In the genomic region with DNA sequence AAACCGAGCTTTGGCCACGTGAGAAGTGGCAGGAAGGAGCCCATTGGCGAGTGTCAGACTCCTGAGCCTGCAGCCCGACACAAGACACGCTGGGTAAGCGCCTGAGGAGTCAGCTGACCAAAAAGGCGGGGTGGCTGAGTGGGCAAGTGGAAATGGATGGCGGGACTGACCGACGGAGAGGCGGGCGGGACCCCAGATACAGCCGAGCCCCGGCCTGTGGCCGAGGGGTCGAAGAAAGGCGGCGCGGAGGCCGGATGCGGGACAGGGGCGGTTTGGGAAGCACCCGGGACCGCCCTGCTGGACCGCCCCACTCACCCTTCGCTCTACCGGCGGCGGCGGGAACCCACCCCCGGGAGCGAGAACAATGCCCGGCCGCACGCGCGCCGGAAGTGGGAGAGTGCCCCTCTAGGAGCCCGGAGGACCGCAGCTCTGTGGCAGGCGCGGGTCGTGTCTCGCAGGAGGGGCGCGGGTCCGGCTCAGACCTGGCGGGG, we compare ENCODE assay signal across 8 cellular contexts. TPM values are rescaled to one million over a fixed set of nuclear protein-coding genes. Genes with fewer than 3 reads are reported as not detected.
DNase-seq lines count a peak whose midpoint lies in the region; ATAC-seq, FAIRE-seq and TF ChIP-seq lines count a peak whose summit lies in the region.

No MANE protein-coding gene starts in this region.

- no peaks in the 10 kb centered on the region for H3K27me3 ChIP-seq in astrocyte (ENCODE audit: insufficient read depth, low read length)
- no peaks in the 10 kb centered on the region for H3K27me3 ChIP-seq in iPS-15b (ENCODE audit: control insufficient read depth, insufficient read depth, low read length)
- no peaks in the 10 kb centered on the region for H3K27me3 ChIP-seq in MM.1S (replicated peaks; ENCODE audit: insufficient read depth, low read length)

- H3K4me2 ChIP-seq in astrocyte (ENCODE audit: low read length), result peak overlapping the region; percentile 82
- no peak overlapping the region for H3K4me2 ChIP-seq in MM.1S (ENCODE audit: low read depth, low read length)

- H3F3A ChIP-seq in MM.1S (ENCODE audit: insufficient read depth, low read length), result no peaks in the 10 kb centered on the region

- H3K4me3 ChIP-seq in GM08714 (ENCODE audit: low read length) (peak overlapping the region; percentile 48; the same call in 1 of the 2 replicates), astrocyte (ENCODE audit: insufficient read depth, low read depth, low read length) (peak overlapping the region; percentile 44), iPS-15b (ENCODE audit: low read depth, low read length) (peak overlapping the region; percentile 18), MM.1S (ENCODE audit: low read length) (no peak overlapping the region)

- H3K4me1 ChIP-seq in astrocyte (ENCODE audit: insufficient read depth, low read length) (peaks cover 3% of the 10 kb centered on the region), iPS-15b (ENCODE audit: control insufficient read depth, insufficient read depth, low read length) (no peaks in the 10 kb centered on the region), MM.1S (ENCODE audit: low read length) (no peaks in the 10 kb centered on the region)

- peaks cover 2% of the 10 kb centered on the region for H3K36me3 Mint-ChIP-seq in T-helper 17 cell (ENCODE audit: low read depth)
- peaks cover 44% of the 10 kb centered on the region for H3K36me3 Mint-ChIP-seq in astrocyte (ENCODE audit: low read depth, unreplicated experiment)

- H3K4me3 Mint-ChIP-seq in T-helper 17 cell (peak overlapping the region; percentile 94), astrocyte (ENCODE audit: unreplicated experiment) (no peak overlapping the region)

- H3K36me3 ChIP-seq in astrocyte (ENCODE audit: insufficient read depth, low read length) (peaks cover 6% of the 10 kb centered on the region), iPS-15b (ENCODE audit: control insufficient read depth, insufficient read depth, low read length) (peaks cover 2% of the 10 kb centered on the region), MM.1S (replicated peaks; ENCODE audit: insufficient read depth, low read length) (no peaks in the 10 kb centered on the region)

- H3K9ac ChIP-seq in astrocyte (ENCODE audit: low read length) (peak overlapping the region; percentile 67), iPS-15b (ENCODE audit: low read depth, low read length) (no peak overlapping the region), MM.1S (ENCODE audit: low read length) (no peak overlapping the region)

- peak overlapping the region; percentile 86 for H2AFZ ChIP-seq in astrocyte (ENCODE audit: low read depth, low read length)
- H2AFZ ChIP-seq in MM.1S (ENCODE audit: low read length), result no peak overlapping the region

- peaks cover 27% of the 10 kb centered on the region for H3K9me3 Mint-ChIP-seq in astrocyte (ENCODE audit: unreplicated experiment)

- H3K27ac Mint-ChIP-seq in T-helper 17 cell (peak overlapping the region; percentile 93), astrocyte (ENCODE audit: unreplicated experiment) (no peak overlapping the region)

- H3K9me3 ChIP-seq in T-helper 17 cell (ENCODE audit: control insufficient read depth, low read length, poor library complexity, severe bottlenecking) (no peaks in the 10 kb centered on the region), astrocyte (ENCODE audit: insufficient read depth, low read depth, low read length) (peaks cover 3% of the 10 kb centered on the region), iPS-15b (ENCODE audit: control insufficient read depth, insufficient read depth, low read length) (no peaks in the 10 kb centered on the region), MM.1S (replicated peaks; ENCODE audit: insufficient read depth, low read length) (no peaks in the 10 kb centered on the region)

- H4K20me1 ChIP-seq in astrocyte (ENCODE audit: insufficient read depth, low read length), result no peaks in the 10 kb centered on the region
- H4K20me1 ChIP-seq in MM.1S (ENCODE audit: insufficient read depth, low read length), result no peaks in the 10 kb centered on the region

- DNase-seq in T-helper 17 cell, result peak; percentile 44 to 49 (median 48)
- DNase-seq in astrocyte (ENCODE audit: low read depth), result peak; percentile 56
- peak; percentile 72 for DNase-seq in stimulated activated CD4-positive, alpha-beta T cell treated with anti-CD3 and anti-CD28 coated beads, Interleukin-15, amount 100 ng/mL, for 24 hours
- no peak for DNase-seq in MM.1S

- peaks cover 3% of the 10 kb centered on the region for H3K4me1 Mint-ChIP-seq in T-helper 17 cell
- H3K4me1 Mint-ChIP-seq in astrocyte (ENCODE audit: low read depth, unreplicated experiment), result no peaks in the 10 kb centered on the region

- no peak for TF ChIP-seq CTCF in astrocyte (IDR thresholded peaks at IDR 0.05; ENCODE audit: insufficient read depth, low read depth, low read length)
- TF ChIP-seq CTCF in MM.1S (IDR thresholded peaks at IDR 0.05; ENCODE audit: low read length), result no peak

- H3K27me3 Mint-ChIP-seq in T-helper 17 cell (no peaks in the 10 kb centered on the region), astrocyte (ENCODE audit: low read depth, unreplicated experiment) (no peaks in the 10 kb centered on the region)

- no peaks in the 10 kb centered on the region for H3K9me2 ChIP-seq in MM.1S (replicated peaks; ENCODE audit: insufficient read depth, low read length)

- H3K27ac ChIP-seq in astrocyte (ENCODE audit: low read depth, low read length), result no peak overlapping the region
- H3K27ac ChIP-seq in MM.1S (ENCODE audit: low read length), result no peak overlapping the region

- FAIRE-seq in astrocyte (lab: Jason Lieb, UNC), result no peak

- no peaks in the 10 kb centered on the region for H3K79me2 ChIP-seq in astrocyte (ENCODE audit: insufficient read depth, low read length)
- no peaks in the 10 kb centered on the region for H3K79me2 ChIP-seq in MM.1S (ENCODE audit: low read length)

- ATAC-seq in HG02981 (IDR thresholded peaks at IDR 0.05; ENCODE audit: unreplicated experiment) (peak; percentile 71), T-helper 17 cell (peak; percentile 82), GM19455 (IDR thresholded peaks at IDR 0.05; ENCODE audit: unreplicated experiment) (no peak)

RNA-seq across cellular contexts. Expression of a gene that starts 22.8 kb away (rescaled TPM):
- total RNA-seq in T-helper 17 cell (10 to 100 TPM in 1 of 2 donors, 1 to 10 TPM in 1; 10.0 to 11.1 TPM), astrocyte (19.0 and 20.4 TPM in 2 replicates)

RNA-seq across cellular contexts. Expression of a gene that starts 26.4 kb away (rescaled TPM):
- total RNA-seq in T-helper 17 cell, result 10 to 100 TPM; 10.1 to 10.4 TPM
- 7.9 and 8.0 TPM in 2 replicates for total RNA-seq in astrocyte
